Comparison of ENCODE assay signal across 18 cellular contexts in the genomic region with DNA sequence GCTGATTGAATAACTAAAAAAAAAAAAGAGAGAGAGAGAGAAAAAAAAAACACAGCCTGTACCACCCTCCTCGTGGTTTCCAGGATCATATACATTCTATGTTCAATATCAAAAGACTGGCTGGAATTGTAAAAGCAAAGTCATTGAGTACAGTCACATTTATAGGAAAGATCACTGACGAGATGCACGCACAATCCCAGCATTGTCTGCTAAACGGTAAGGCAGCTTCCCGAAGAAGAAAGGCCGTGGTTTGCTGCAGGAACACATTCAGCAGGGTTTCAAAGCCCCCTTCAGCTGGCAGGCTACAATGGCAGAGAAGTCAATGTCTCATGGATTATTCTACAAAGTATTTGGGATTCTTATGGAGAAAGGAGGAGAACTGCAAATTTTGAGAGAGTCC.
"Had no signal": no experiment of that assay in that cellular context is flagged by ENCODE, and none has a peak within 500 bp of the region (broad histone marks: within the 10 kb centered on the region; RNA-seq: fewer than 3 reads in every experiment).

No MANE protein-coding gene starts in this region.

- ATAC-seq: esophagus mucosa; gastroesophageal sphincter; left cardiac atrium; left ventricle myocardium superior; naive thymus-derived CD4-positive, alpha-beta T cell; upper lobe of right lung had no signal

- H3K4me3 Mint-ChIP-seq: immature natural killer cell; naive thymus-derived CD4-positive, alpha-beta T cell had no signal

- H3K27ac Mint-ChIP-seq: immature natural killer cell; naive thymus-derived CD4-positive, alpha-beta T cell had no signal

- H3K9me3 Mint-ChIP-seq: immature natural killer cell; naive thymus-derived CD4-positive, alpha-beta T cell had no signal

- H3K27me3 ChIP-seq: gastroesophageal sphincter, right atrium auricular region, suprapubic skin, tibial nerve, upper lobe of right lung, vagina had no signal

- H3K27ac ChIP-seq: gastroesophageal sphincter, right atrium auricular region, suprapubic skin, tibial nerve, upper lobe of right lung, vagina had no signal

- H3K4me1 ChIP-seq: right atrium auricular region, tibial nerve, upper lobe of right lung, vagina had no signal

- H3K9me3 ChIP-seq: gastroesophageal sphincter, right atrium auricular region, suprapubic skin, tibial nerve, upper lobe of right lung, vagina had no signal

- H3K27me3 Mint-ChIP-seq: naive thymus-derived CD4-positive, alpha-beta T cell had no signal

- H3K4me1 Mint-ChIP-seq: immature natural killer cell had no signal

- DNase-seq: cortex of kidney; effector memory CD4-positive, alpha-beta T cell; immature natural killer cell; left cardiac atrium; left ventricle myocardium superior; mesendoderm; naive thymus-derived CD4-positive, alpha-beta T cell; stimulated activated CD4-positive, alpha-beta T cell treated with anti-CD3 and anti-CD28 coated beads, Interleukin-2, amount 100 ng/mL, for 48 hours; stimulated activated naive CD4-positive, alpha-beta T cell treated with Interleukin-2 at 50 U/mL for 16 hours; upper lobe of right lung had no signal

- H3K4me3 ChIP-seq: gastroesophageal sphincter, lung, right atrium auricular region, smooth muscle cell, suprapubic skin, tibial nerve, upper lobe of right lung, vagina had no signal
